8 cellular contexts compared by ENCODE assay signal in the genomic region with DNA sequence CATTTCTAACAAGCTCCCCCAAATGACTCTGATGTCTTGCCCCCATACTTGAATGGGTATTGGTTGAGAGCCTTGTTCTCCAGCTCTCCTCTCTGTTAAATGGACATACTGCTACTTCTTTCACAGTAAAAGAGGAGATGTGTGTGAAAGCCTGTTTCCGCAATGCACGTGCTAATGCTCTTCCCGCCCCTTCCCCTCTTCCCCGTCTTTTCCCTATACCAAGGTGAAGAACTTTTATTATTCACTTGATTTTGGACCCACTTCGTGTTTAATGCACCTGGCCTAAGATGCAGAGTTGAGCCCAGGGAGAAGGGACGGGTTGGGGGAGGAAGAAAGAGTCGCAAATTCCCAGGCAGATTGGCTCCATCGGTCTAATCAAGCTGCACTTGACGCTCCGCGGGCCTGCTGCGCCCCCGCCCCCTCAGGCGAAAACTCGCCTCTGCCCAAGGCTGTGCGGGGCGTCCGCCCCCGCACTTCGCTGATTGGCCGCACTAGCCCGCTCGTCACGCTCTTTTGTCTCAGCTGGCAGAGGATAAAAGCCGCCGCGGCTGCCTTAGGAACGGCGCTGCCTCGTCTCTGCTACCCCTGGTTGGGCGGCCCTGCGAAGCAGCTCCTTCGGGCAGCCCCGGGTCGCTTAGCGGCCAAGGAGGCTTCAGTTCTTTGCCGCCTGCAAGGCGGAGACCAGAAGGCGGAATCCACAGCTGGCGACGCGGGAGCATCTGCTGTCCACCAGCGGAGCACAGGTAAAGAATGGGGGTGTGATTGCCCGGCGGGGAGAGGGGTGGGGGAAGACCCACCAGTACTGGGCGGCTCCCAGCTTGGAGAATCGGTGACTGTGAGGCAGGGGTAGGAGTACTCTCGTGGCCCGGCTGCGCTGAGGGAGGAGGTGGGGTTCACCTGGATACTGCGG. TPM values are rescaled to one million over a fixed set of nuclear protein-coding genes. Genes with fewer than 3 reads are reported as not detected.
DNase-seq lines count a peak whose midpoint lies in the region; ATAC-seq and TF ChIP-seq lines count a peak whose summit lies in the region.

A gene (plus strand): TSS at position 562 of the 910 bp plus-strand sequence. CDS start 1,421 bp downstream, outside the sequence.

- peaks cover 5% of the 10 kb centered on the region for H3K4me1 Mint-ChIP-seq in activated T-helper 2 cell treated with anti-CD3 and anti-CD28 coated beads, Interferon-gamma antibody, Interleukin-2, Interleukin-4, amounts not matched to agents 10 μg/mL and 5 μg/mL and 100 μg/mL, durations not matched to agents 14 hours and 24 hours and 36 hours (ENCODE audit: low read depth)

- H3K27ac ChIP-seq in HEK293 (ENCODE audit: extremely low read depth, low read depth, low read length) (no peak within 1 kb of the TSS), foreskin keratinocyte (no peak within 1 kb of the TSS)

- no peak within 1 kb of the TSS for H3K27ac Mint-ChIP-seq in activated T-helper 2 cell treated with anti-CD3 and anti-CD28 coated beads, Interferon-gamma antibody, Interleukin-2, Interleukin-4, amounts not matched to agents 10 μg/mL and 5 μg/mL and 100 μg/mL, durations not matched to agents 14 hours and 24 hours and 36 hours

- peak within 1 kb of the TSS; percentile 33 for H3K4me3 Mint-ChIP-seq in activated T-helper 2 cell treated with anti-CD3 and anti-CD28 coated beads, Interferon-gamma antibody, Interleukin-2, Interleukin-4, amounts not matched to agents 10 μg/mL and 5 μg/mL and 100 μg/mL, durations not matched to agents 14 hours and 24 hours and 36 hours (ENCODE audit: low read depth)

- DNase-seq in C1 segment of cervical spinal cord (lab: John Stamatoyannopoulos, UW), result peak in 9 of 14 donors; percentile 2 to 74 (median 15)
- peak; percentile 85 for DNase-seq in NCI-H748 treated with DMSO at 0.1 percent for 48 hours (lab: John Stamatoyannopoulos, UW)
- no peak for DNase-seq in activated T-helper 2 cell treated with anti-CD3 and anti-CD28 coated beads, Interferon-gamma antibody, Interleukin-2, Interleukin-4, amounts not matched to agents 10 μg/mL and 5 μg/mL and 100 μg/mL, durations not matched to agents 14 hours and 24 hours and 36 hours (ENCODE audit: low spot score)
- no peak for DNase-seq in foreskin keratinocyte
- no peak for DNase-seq in omental fat pad (ENCODE audit: low spot score)
- no peak for DNase-seq in NCI-H187 treated with DMSO at 0.1 percent for 48 hours (lab: John Stamatoyannopoulos, UW)

- no peaks in the 10 kb centered on the region for H3K9me3 Mint-ChIP-seq in activated T-helper 2 cell treated with anti-CD3 and anti-CD28 coated beads, Interferon-gamma antibody, Interleukin-2, Interleukin-4, amounts not matched to agents 10 μg/mL and 5 μg/mL and 100 μg/mL, durations not matched to agents 14 hours and 24 hours and 36 hours

- ATAC-seq in foreskin keratinocyte, result peak; percentile 73
- ATAC-seq in omental fat pad (ENCODE audit: low FRiP score), result peak; percentile 64
- no peak for ATAC-seq in HG03378 (IDR thresholded peaks at IDR 0.05; ENCODE audit: unreplicated experiment)

- H3K36me3 Mint-ChIP-seq in activated T-helper 2 cell treated with anti-CD3 and anti-CD28 coated beads, Interferon-gamma antibody, Interleukin-2, Interleukin-4, amounts not matched to agents 10 μg/mL and 5 μg/mL and 100 μg/mL, durations not matched to agents 14 hours and 24 hours and 36 hours (ENCODE audit: low read depth), result no peaks in the 10 kb centered on the region

- H3K9me3 ChIP-seq in HEK293 (ENCODE audit: control insufficient read depth, insufficient read depth, low read depth, low read length), result no peaks in the 10 kb centered on the region

- no peaks in the 10 kb centered on the region for H3K4me1 ChIP-seq in HEK293 (ENCODE audit: control insufficient read depth, insufficient read depth, low read length)
- no peaks in the 10 kb centered on the region for H3K4me1 ChIP-seq in foreskin keratinocyte

- peaks cover 66% of the 10 kb centered on the region for H3K27me3 Mint-ChIP-seq in activated T-helper 2 cell treated with anti-CD3 and anti-CD28 coated beads, Interferon-gamma antibody, Interleukin-2, Interleukin-4, amounts not matched to agents 10 μg/mL and 5 μg/mL and 100 μg/mL, durations not matched to agents 14 hours and 24 hours and 36 hours (ENCODE audit: low read depth)

- POLR2A ChIA-PET in HEK293 (lab: Yijun Ruan, JAX), result interaction anchor here (0.8 to 1.3 kb wide), 3 partner anchors 15 to 328 kb away, joined by 4 read pairs; a partner anchor contains a TSS

- CTCF ChIA-PET in HEK293 (lab: Yijun Ruan, JAX), result interaction anchor here (0.7 to 5.0 kb wide), 8 partner anchors 10 to 352 kb away, joined by 3 to 27 read pairs (median 4); no protein-coding TSS in a partner anchor

- H3K4me3 ChIP-seq in HEK293 (ENCODE audit: low read depth, low read length), result peak within 1 kb of the TSS; percentile 39

- peaks cover 62% of the 10 kb centered on the region for H3K27me3 ChIP-seq in foreskin keratinocyte

- TF ChIP-seq CTCF in HEK293 (tag by site-specific recombination; IDR thresholded peaks at IDR 0.05) (peak; percentile 43; the same call in 1 of the 2 replicates), foreskin keratinocyte (conservative IDR thresholded peaks at IDR 0.05) (no peak), omental fat pad (IDR thresholded peaks at IDR 0.05) (no peak)

- intact Hi-C loops in activated T-helper 2 cell treated with anti-CD3 and anti-CD28 coated beads, Interferon-gamma antibody, Interleukin-2, Interleukin-4, amounts not matched to agents 10 μg/mL and 5 μg/mL and 100 μg/mL, durations not matched to agents 14 hours and 24 hours and 36 hours (cut with micrococcal nuclease), result no loop called here

- H3K36me3 ChIP-seq in HEK293 (ENCODE audit: control insufficient read depth in 2 of 2, insufficient read depth in 1 of 2, low read length in 2 of 2), result no peaks in the 10 kb centered on the region

TF ChIP-seq in HEK293, 187 proteins besides CTCF, POLR2A, EP300 and RAD21 (continues in another document):
- no peak for TF ChIP-seq PRDM1 (tag by site-specific recombination; IDR thresholded peaks at IDR 0.05)
- TF ChIP-seq, protein P1, sequence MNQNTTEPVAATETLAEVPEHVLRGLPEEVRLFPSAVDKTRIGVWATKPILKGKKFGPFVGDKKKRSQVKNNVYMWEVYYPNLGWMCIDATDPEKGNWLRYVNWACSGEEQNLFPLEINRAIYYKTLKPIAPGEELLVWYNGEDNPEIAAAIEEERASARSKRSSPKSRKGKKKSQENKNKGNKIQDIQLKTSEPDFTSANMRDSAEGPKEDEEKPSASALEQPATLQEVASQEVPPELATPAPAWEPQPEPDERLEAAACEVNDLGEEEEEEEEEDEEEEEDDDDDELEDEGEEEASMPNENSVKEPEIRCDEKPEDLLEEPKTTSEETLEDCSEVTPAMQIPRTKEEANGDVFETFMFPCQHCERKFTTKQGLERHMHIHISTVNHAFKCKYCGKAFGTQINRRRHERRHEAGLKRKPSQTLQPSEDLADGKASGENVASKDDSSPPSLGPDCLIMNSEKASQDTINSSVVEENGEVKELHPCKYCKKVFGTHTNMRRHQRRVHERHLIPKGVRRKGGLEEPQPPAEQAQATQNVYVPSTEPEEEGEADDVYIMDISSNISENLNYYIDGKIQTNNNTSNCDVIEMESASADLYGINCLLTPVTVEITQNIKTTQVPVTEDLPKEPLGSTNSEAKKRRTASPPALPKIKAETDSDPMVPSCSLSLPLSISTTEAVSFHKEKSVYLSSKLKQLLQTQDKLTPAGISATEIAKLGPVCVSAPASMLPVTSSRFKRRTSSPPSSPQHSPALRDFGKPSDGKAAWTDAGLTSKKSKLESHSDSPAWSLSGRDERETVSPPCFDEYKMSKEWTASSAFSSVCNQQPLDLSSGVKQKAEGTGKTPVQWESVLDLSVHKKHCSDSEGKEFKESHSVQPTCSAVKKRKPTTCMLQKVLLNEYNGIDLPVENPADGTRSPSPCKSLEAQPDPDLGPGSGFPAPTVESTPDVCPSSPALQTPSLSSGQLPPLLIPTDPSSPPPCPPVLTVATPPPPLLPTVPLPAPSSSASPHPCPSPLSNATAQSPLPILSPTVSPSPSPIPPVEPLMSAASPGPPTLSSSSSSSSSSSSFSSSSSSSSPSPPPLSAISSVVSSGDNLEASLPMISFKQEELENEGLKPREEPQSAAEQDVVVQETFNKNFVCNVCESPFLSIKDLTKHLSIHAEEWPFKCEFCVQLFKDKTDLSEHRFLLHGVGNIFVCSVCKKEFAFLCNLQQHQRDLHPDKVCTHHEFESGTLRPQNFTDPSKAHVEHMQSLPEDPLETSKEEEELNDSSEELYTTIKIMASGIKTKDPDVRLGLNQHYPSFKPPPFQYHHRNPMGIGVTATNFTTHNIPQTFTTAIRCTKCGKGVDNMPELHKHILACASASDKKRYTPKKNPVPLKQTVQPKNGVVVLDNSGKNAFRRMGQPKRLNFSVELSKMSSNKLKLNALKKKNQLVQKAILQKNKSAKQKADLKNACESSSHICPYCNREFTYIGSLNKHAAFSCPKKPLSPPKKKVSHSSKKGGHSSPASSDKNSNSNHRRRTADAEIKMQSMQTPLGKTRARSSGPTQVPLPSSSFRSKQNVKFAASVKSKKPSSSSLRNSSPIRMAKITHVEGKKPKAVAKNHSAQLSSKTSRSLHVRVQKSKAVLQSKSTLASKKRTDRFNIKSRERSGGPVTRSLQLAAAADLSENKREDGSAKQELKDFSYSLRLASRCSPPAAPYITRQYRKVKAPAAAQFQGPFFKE (tag by site-specific recombination; IDR thresholded peaks at IDR 0.05; ENCODE audit: borderline replicate concordance), result no peak
- no peak for TF ChIP-seq ZNF776 (tag by site-specific recombination; IDR thresholded peaks at IDR 0.05; ENCODE audit: borderline replicate concordance)
- TF ChIP-seq MYNN (tag by site-specific recombination; IDR thresholded peaks at IDR 0.05; ENCODE audit: borderline replicate concordance), result peak; percentile 62; the same call in 1 of the 2 replicates
- TF ChIP-seq EGR2 (tag by site-specific recombination; IDR thresholded peaks at IDR 0.05; ENCODE audit: low read depth), result peak; percentile 82
- TF ChIP-seq ZNF830 (tag by site-specific recombination; IDR thresholded peaks at IDR 0.05; ENCODE audit: low read depth), result no peak

RNA-seq across cellular contexts. Expression of the gene that starts here (rescaled TPM):
- 0.07 TPM in 1 of 2 replicates, not detected in the other for total RNA-seq in activated T-helper 2 cell treated with anti-CD3 and anti-CD28 coated beads, Interferon-gamma antibody, Interleukin-2, Interleukin-4, amounts not matched to agents 10 μg/mL and 5 μg/mL and 100 μg/mL, durations not matched to agents 14 hours and 24 hours and 36 hours
- total RNA-seq in foreskin keratinocyte, result not detected in 2 replicates
- polyA plus RNA-seq in foreskin keratinocyte, result not detected in 2 replicates
- total RNA-seq in omental fat pad, result under 1 TPM in 2 of 4 donors, not detected in 2; 0.37 to 0.72 TPM

Comparison
In these comparisons a context has a peak if more than half of its experiments do, and no peak if none do; other contexts are left out.
1. Peak in ATAC-seq in foreskin keratinocyte; RNA of the gene not detected or under 1 TPM.
2. Peak in ATAC-seq in omental fat pad; RNA of the gene not detected or under 1 TPM.
3. DNase-seq: peak in C1 segment of cervical spinal cord (9 of 14) and NCI-H748 treated with DMSO at 0.1 percent for 48 hours (single experiment); none in activated T-helper 2 cell treated with anti-CD3 and anti-CD28 coated beads, Interferon-gamma antibody, Interleukin-2, Interleukin-4, amounts not matched to agents 10 μg/mL and 5 μg/mL and 100 μg/mL, durations not matched to agents 14 hours and 24 hours and 36 hours (single experiment), foreskin keratinocyte (0 of 2), omental fat pad (single experiment) and NCI-H187 treated with DMSO at 0.1 percent for 48 hours (single experiment).